ENCODE assay signal across 16 cellular contexts in the genomic region with DNA sequence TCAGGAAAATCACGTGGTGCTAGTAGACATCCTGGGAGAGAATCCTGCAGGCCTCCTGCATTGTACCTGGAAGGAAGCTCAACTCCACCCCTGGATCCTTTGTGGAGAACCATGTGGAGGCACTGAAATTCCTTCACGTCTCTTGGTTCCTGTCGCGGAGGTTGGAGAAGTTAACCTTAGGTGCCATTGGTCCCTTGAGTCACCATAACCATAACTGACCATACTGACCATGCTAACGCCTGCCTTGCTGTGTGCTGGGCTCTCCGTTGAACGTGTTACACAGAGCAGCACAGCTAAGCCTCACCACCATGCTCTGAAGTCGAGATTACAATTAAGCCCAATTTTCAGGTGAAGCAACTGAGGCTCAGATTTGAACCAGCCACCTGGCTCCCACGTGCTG. TPM values are rescaled to one million over a fixed set of nuclear protein-coding genes. Genes with fewer than 3 reads are reported as not detected.
DNase-seq lines count a peak whose midpoint lies in the region; ATAC-seq and TF ChIP-seq lines count a peak whose summit lies in the region.
"Had no signal": no experiment of that assay in that cellular context is flagged by ENCODE, and none has a peak within 500 bp of the region (broad histone marks: within the 10 kb centered on the region; RNA-seq: fewer than 3 reads in every experiment).

No MANE protein-coding gene starts in this region.

- no peaks in the 10 kb centered on the region for H3K36me3 ChIP-seq in stomach

- TF ChIP-seq POLR2A in stomach (IDR thresholded peaks at IDR 0.05) = no peak

- H3K9me3 ChIP-seq in stomach = no peaks in the 10 kb centered on the region
- H3K9me3 ChIP-seq: BLaER1, Caco-2 had no signal

- H3K27ac ChIP-seq in stomach = no peak overlapping the region
- H3K27ac ChIP-seq: BLaER1 had no signal

- ATAC-seq in left lobe of liver (no peak), left ventricle myocardium superior (no peak)
- ATAC-seq: GM23338 had no signal

- peaks cover 7 to 34% (median 14%) of the 10 kb centered on the region in 4 donors for H3K4me1 ChIP-seq in stomach
- H3K4me1 ChIP-seq: Caco-2 had no signal

- peaks cover 0 to 16% (median 0%) of the 10 kb centered on the region in 3 donors for H3K27me3 ChIP-seq in stomach
- H3K27me3 ChIP-seq: BLaER1 had no signal

- DNase-seq in activated CD8-positive, alpha-beta memory T cell treated with anti-CD3 and anti-CD28 coated beads, Interleukin-2, amount 50 U/mL, for 48 hours = peak; percentile 8
- no peak for DNase-seq in activated CD8-positive, alpha-beta memory T cell treated with anti-CD3 and anti-CD28 coated beads for 24 hours
- peak; percentile 31 for DNase-seq in left lobe of liver (ENCODE audit: low spot score)
- peak; percentile 3 for DNase-seq in stomach
- DNase-seq in NCI-H446 treated with DMSO at 0.1 percent for 48 hours (lab: John Stamatoyannopoulos, UW) = no peak
- no peak for DNase-seq in amygdala (lab: John Stamatoyannopoulos, UW)
- no peak for DNase-seq in left ventricle myocardium superior
- DNase-seq: 8988T; AML-193; Caco-2; CD8-positive, alpha-beta memory T cell; DND-41; GDM1; H7 had no signal

- TF ChIP-seq EP300 in stomach (IDR thresholded peaks at IDR 0.05) = no peak

- intact Hi-C loops in stomach (cut with DNase I; ENCODE audit: low total_unique reads) = no loop called here
- intact Hi-C loops in left ventricle myocardium superior (cut with micrococcal nuclease) = no loop called here

- TF ChIP-seq CTCF in stomach (IDR thresholded peaks at IDR 0.05) = no peak

- no peak overlapping the region for H3K4me3 ChIP-seq in stomach
- H3K4me3 ChIP-seq: BLaER1, GM23338 had no signal

- 83 to 85% (median 83%) methylated on average over 8 to 9 of the region's 9 CpGs for WGBS in stomach, 5 donors

RNA-seq across cellular contexts. Expression of gene C14orf132, which starts 18.6 kb away (rescaled TPM):
- total RNA-seq in left lobe of liver (4.7 TPM), stomach (10 to 100 TPM in 4 of 5 donors, 1 to 10 TPM in 1; 7.5 to 22.8 (median 17.5) TPM), left ventricle myocardium superior (2.4 TPM)
- 10 to 100 TPM in 1 of 3 donors, 1 to 10 TPM in 2; 4.6 to 10.0 (median 6.5) TPM for polyA plus RNA-seq in stomach

Comparison
In these comparisons a context has a peak if more than half of its experiments do, and no peak if none do; other contexts are left out.
1. DNase-seq: peak in activated CD8-positive, alpha-beta memory T cell treated with anti-CD3 and anti-CD28 coated beads, Interleukin-2, amount 50 U/mL, for 48 hours (single experiment), left lobe of liver (single experiment) and stomach (single experiment); none in activated CD8-positive, alpha-beta memory T cell treated with anti-CD3 and anti-CD28 coated beads for 24 hours (single experiment), NCI-H446 treated with DMSO at 0.1 percent for 48 hours (single experiment), amygdala (0 of 56) and left ventricle myocardium superior (single experiment).